In the genomic region with DNA sequence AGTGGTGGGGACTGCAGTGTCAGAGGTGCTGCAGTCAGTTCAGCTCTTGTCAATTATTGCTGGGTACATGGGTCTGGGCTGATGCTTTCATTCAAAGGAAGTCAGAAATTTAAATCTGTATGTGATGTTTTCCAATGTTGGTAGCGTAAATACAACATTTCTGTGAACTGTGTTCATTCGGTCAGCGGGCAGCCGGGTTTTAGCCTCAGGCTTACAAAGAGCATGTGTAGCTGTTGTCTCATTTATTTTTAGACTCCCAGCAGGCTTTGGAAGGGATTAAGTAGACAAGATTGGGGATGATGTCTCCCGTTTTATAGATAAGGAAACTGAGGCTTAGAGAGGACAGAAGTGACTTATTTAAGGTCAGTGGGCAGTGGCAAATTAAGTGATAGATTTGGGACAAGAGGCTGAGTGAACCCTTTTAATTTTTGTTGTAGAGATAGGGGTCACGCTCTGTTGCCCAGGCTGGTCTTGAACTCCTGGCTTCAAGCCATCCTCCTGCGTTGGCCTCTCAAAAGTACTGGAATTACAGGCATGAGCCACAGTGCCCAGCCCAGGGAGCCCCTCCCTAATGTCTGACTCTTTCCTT, we compare ENCODE assay signal across 22 cellular contexts. TPM values are rescaled to one million over a fixed set of nuclear protein-coding genes. Genes with fewer than 3 reads are reported as not detected.
"Had no signal": no experiment of that assay in that cellular context is flagged by ENCODE, and none has a peak within 500 bp of the region (broad histone marks: within the 10 kb centered on the region; RNA-seq: fewer than 3 reads in every experiment).

No MANE protein-coding gene starts in this region.

- H3K4me3 Mint-ChIP-seq: activated B cell treated with CpG ODN at 0.5 μM for 24 hours; activated naive CD4-positive, alpha-beta T cell treated with anti-CD3 and anti-CD28 coated beads for 36 hours; dendritic cell treated with granulocyte-macrophage colony-stimulating factor and Interleukin-4, amounts not matched to agents 40 ng/mL and 50 ng/mL, for 4 days; immature natural killer cell; natural killer cell treated with Interleukin-12 subunit alpha and Interleukin-12 subunit beta and Interleukin-15 and Interleukin-18, amount 100 ng/mL, for 72 hours; stimulated activated effector memory CD8-positive, alpha-beta T cell treated with anti-CD3 and anti-CD28 coated beads, Interleukin-12 subunit alpha, Interleukin-12 subunit beta, amount 100 ng/mL, for 72 hours; T-helper 1 cell treated with Interleukin-12 subunit alpha and Interleukin-12 subunit beta and Interleukin-4 antibody, amounts not matched to agents 30 μg/mL and 1 μg/mL, for 36 hours had no signal

- H3K4me1 ChIP-seq: foreskin keratinocyte, suprapubic skin had no signal

- H3K27me3 Mint-ChIP-seq: activated B cell treated with CpG ODN at 0.5 μM for 24 hours; dendritic cell treated with granulocyte-macrophage colony-stimulating factor and Interleukin-4, amounts not matched to agents 40 ng/mL and 50 ng/mL, for 4 days; natural killer cell treated with Interleukin-12 subunit alpha and Interleukin-12 subunit beta and Interleukin-15 and Interleukin-18, amount 100 ng/mL, for 72 hours had no signal

- H3K9me3 Mint-ChIP-seq: activated B cell treated with CpG ODN at 0.5 μM for 24 hours; activated naive CD4-positive, alpha-beta T cell treated with anti-CD3 and anti-CD28 coated beads for 36 hours; dendritic cell treated with granulocyte-macrophage colony-stimulating factor and Interleukin-4, amounts not matched to agents 40 ng/mL and 50 ng/mL, for 4 days; natural killer cell treated with Interleukin-12 subunit alpha and Interleukin-12 subunit beta and Interleukin-15 and Interleukin-18, amount 100 ng/mL, for 72 hours; stimulated activated effector memory CD8-positive, alpha-beta T cell treated with anti-CD3 and anti-CD28 coated beads, Interleukin-12 subunit alpha, Interleukin-12 subunit beta, amount 100 ng/mL, for 72 hours; T-helper 1 cell treated with Interleukin-12 subunit alpha and Interleukin-12 subunit beta and Interleukin-4 antibody, amounts not matched to agents 30 μg/mL and 1 μg/mL, for 36 hours had no signal

- H3K36me3 Mint-ChIP-seq: immature natural killer cell; natural killer cell treated with Interleukin-12 subunit alpha and Interleukin-12 subunit beta and Interleukin-15 and Interleukin-18, amount 100 ng/mL, for 72 hours; stimulated activated effector memory CD8-positive, alpha-beta T cell treated with anti-CD3 and anti-CD28 coated beads, Interleukin-12 subunit alpha, Interleukin-12 subunit beta, amount 100 ng/mL, for 72 hours had no signal

- H3K4me1 Mint-ChIP-seq: activated B cell treated with CpG ODN at 0.5 μM for 24 hours; immature natural killer cell; stimulated activated effector memory CD8-positive, alpha-beta T cell treated with anti-CD3 and anti-CD28 coated beads, Interleukin-12 subunit alpha, Interleukin-12 subunit beta, amount 100 ng/mL, for 72 hours had no signal

- H3K4me3 ChIP-seq: hepatocyte, left ventricle myocardium inferior, pancreas, skin epidermis, stomach, suprapubic skin, tibial nerve had no signal

- H3K9me3 ChIP-seq: left ventricle myocardium inferior, neutrophil, pancreas, stomach, suprapubic skin, tibial nerve had no signal

- H3K27me3 ChIP-seq: foreskin keratinocyte, hepatocyte, neutrophil, pancreas, stomach, suprapubic skin, tibial nerve had no signal

- FAIRE-seq: pancreas, urothelium cell line had no signal

- H3K27ac ChIP-seq: foreskin keratinocyte, hepatocyte, left ventricle myocardium inferior, neutrophil, skin epidermis, stomach, suprapubic skin, tibial nerve had no signal

- H3K36me3 ChIP-seq: left ventricle myocardium inferior, neutrophil, stomach, suprapubic skin, tibial nerve had no signal

- H3K79me2 ChIP-seq: hepatocyte had no signal

- H3K27ac Mint-ChIP-seq: activated B cell treated with CpG ODN at 0.5 μM for 24 hours; activated naive CD4-positive, alpha-beta T cell treated with anti-CD3 and anti-CD28 coated beads for 36 hours; dendritic cell treated with granulocyte-macrophage colony-stimulating factor and Interleukin-4, amounts not matched to agents 40 ng/mL and 50 ng/mL, for 4 days; natural killer cell treated with Interleukin-12 subunit alpha and Interleukin-12 subunit beta and Interleukin-15 and Interleukin-18, amount 100 ng/mL, for 72 hours; stimulated activated effector memory CD8-positive, alpha-beta T cell treated with anti-CD3 and anti-CD28 coated beads, Interleukin-12 subunit alpha, Interleukin-12 subunit beta, amount 100 ng/mL, for 72 hours; T-helper 1 cell treated with Interleukin-12 subunit alpha and Interleukin-12 subunit beta and Interleukin-4 antibody, amounts not matched to agents 30 μg/mL and 1 μg/mL, for 36 hours had no signal

RNA-seq across cellular contexts. Expression of gene AQP8, which starts 8.1 kb away (rescaled TPM):
- total RNA-seq: activated B cell treated with CpG ODN at 0.5 μM for 24 hours; activated CD8-positive, alpha-beta memory T cell treated with anti-CD3 and anti-CD28 coated beads for 36 hours; activated naive CD4-positive, alpha-beta T cell treated with anti-CD3 and anti-CD28 coated beads for 36 hours; chondrocyte; foreskin keratinocyte; kidney epithelial cell; left ventricle myocardium inferior; lung microvascular endothelial cell; pulmonary artery endothelial cell; stomach; suprapubic skin; tibial nerve had no signal
- polyA plus RNA-seq: foreskin keratinocyte, immature natural killer cell had no signal
